ENCODE assay signal across 21 cellular contexts in genomic region chr7:93955304-93955703, GRCh38. TPM values are rescaled to one million over a fixed set of nuclear protein-coding genes. Genes with fewer than 3 reads are reported as not detected.
DNase-seq lines count a peak whose midpoint lies in the region; ATAC-seq and TF ChIP-seq lines count a peak whose summit lies in the region.
"Had no signal": no experiment of that assay in that cellular context is flagged by ENCODE, and none has a peak within 500 bp of the region (broad histone marks: within the 10 kb centered on the region; RNA-seq: fewer than 3 reads in every experiment).

No MANE protein-coding gene starts in this region.

- DNase-seq in natural killer cell (no peak), nucleus accumbens (lab: John Stamatoyannopoulos, UW) (no peak), hypothalamus (lab: John Stamatoyannopoulos, UW) (no peak), trophoblast cell (no peak)
- DNase-seq: activated CD8-positive, alpha-beta T cell treated with anti-CD3 and anti-CD28 coated beads for 36 hours; AML-193; endodermal cell; GDM1; left ventricle myocardium inferior; NCI-H1930; NCI-H526 treated with DMSO at 0.1 percent for 48 hours; PC-9; stomach had no signal

- H3K4ac ChIP-seq in trophoblast cell (ENCODE audit: low read depth, low read length), result no peak overlapping the region

- no peak overlapping the region for H3K4me3 ChIP-seq in trophoblast cell (ENCODE audit: low read depth, low read length)
- H3K4me3 ChIP-seq: left ventricle myocardium inferior, PC-9, stomach had no signal

- intact Hi-C loops in natural killer cell (cut with micrococcal nuclease), result no loop called here

- H3K4me1 Mint-ChIP-seq in natural killer cell, result no peaks in the 10 kb centered on the region
- H3K4me1 Mint-ChIP-seq: central memory CD8-positive, alpha-beta T cell; endodermal cell had no signal

- no peak overlapping the region for H3K27ac ChIP-seq in trophoblast cell (ENCODE audit: low read depth, low read length)
- H3K27ac ChIP-seq: left ventricle myocardium inferior, PC-9, stomach had no signal

- no peak overlapping the region for H2BK12ac ChIP-seq in trophoblast cell (ENCODE audit: low read length)

- H2AK5ac ChIP-seq in trophoblast cell (ENCODE audit: low read length), result no peak overlapping the region

- H3K9me3 ChIP-seq in trophoblast cell (ENCODE audit: insufficient read depth, low read depth, low read length), result no peaks in the 10 kb centered on the region
- H3K9me3 ChIP-seq: left ventricle myocardium inferior, stomach had no signal

- H3K4me2 ChIP-seq in trophoblast cell (ENCODE audit: low read length), result no peak overlapping the region
- H3K4me2 ChIP-seq: PC-9 had no signal

- no peaks in the 10 kb centered on the region for H3K79me1 ChIP-seq in trophoblast cell (ENCODE audit: low read length)

- H4K8ac ChIP-seq in trophoblast cell (ENCODE audit: low read depth, low read length), result no peak overlapping the region

- H3K9me3 Mint-ChIP-seq in natural killer cell, result no peaks in the 10 kb centered on the region
- H3K9me3 Mint-ChIP-seq: activated CD8-positive, alpha-beta T cell treated with anti-CD3 and anti-CD28 coated beads for 36 hours; central memory CD8-positive, alpha-beta T cell; endodermal cell had no signal

- no peak overlapping the region for H2BK120ac ChIP-seq in trophoblast cell (ENCODE audit: insufficient read depth, low read length, poor library complexity)

- no peaks in the 10 kb centered on the region for H3K36me3 ChIP-seq in trophoblast cell (ENCODE audit: control insufficient read depth in 1 of 2, insufficient read depth in 2 of 2, low read length in 2 of 2)
- H3K36me3 ChIP-seq: left ventricle myocardium inferior, stomach had no signal

- no peak overlapping the region for H3K18ac ChIP-seq in trophoblast cell (ENCODE audit: low read length)

- no peaks in the 10 kb centered on the region for H3K36me3 Mint-ChIP-seq in natural killer cell

- TF ChIP-seq CTCF in natural killer cell (IDR thresholded peaks at IDR 0.05), result no peak

- no peaks in the 10 kb centered on the region for H3K27me3 ChIP-seq in trophoblast cell (ENCODE audit: insufficient read depth, low read length)
- H3K27me3 ChIP-seq: stomach had no signal

- no peak overlapping the region for H4K12ac ChIP-seq in trophoblast cell (ENCODE audit: low read depth, low read length)

- no CpG with 5 or more reads among the region's 2 CpGs for WGBS in trophoblast cell (ENCODE audit: extremely low coverage, insufficient coverage, insufficient read length)

- H3K27me3 Mint-ChIP-seq in natural killer cell (ENCODE audit: low read depth in 2 of 2), result peaks cover 0 to 18% of the 10 kb centered on the region in 2 donors
- H3K27me3 Mint-ChIP-seq: activated CD8-positive, alpha-beta T cell treated with anti-CD3 and anti-CD28 coated beads for 36 hours; central memory CD8-positive, alpha-beta T cell had no signal

- no peak overlapping the region for H3K27ac Mint-ChIP-seq in natural killer cell
- H3K27ac Mint-ChIP-seq: activated CD8-positive, alpha-beta T cell treated with anti-CD3 and anti-CD28 coated beads for 36 hours; endodermal cell had no signal

- no peak overlapping the region for H2BK5ac ChIP-seq in trophoblast cell (ENCODE audit: low read depth, low read length, poor library complexity)

- no peak overlapping the region for H4K91ac ChIP-seq in trophoblast cell (ENCODE audit: low read depth, low read length)

- no peaks in the 10 kb centered on the region for H3K79me2 ChIP-seq in trophoblast cell (ENCODE audit: control insufficient read depth, insufficient read depth, low read length, poor library complexity)

- no peak overlapping the region for H3K23ac ChIP-seq in trophoblast cell (ENCODE audit: low read length)

- peak; percentile 86 for ATAC-seq in GM18870 (IDR thresholded peaks at IDR 0.05; ENCODE audit: unreplicated experiment)
- ATAC-seq in GM21447 (IDR thresholded peaks at IDR 0.05; ENCODE audit: unreplicated experiment), result peak; percentile 87
- peak; percentile 67 for ATAC-seq in HG03025 (IDR thresholded peaks at IDR 0.05; ENCODE audit: low FRiP score, unreplicated experiment)
- ATAC-seq in HG03558 (IDR thresholded peaks at IDR 0.05; ENCODE audit: extremely low read depth, unreplicated experiment), result peak; percentile 75
- no peak for ATAC-seq in natural killer cell
- ATAC-seq: activated CD8-positive, alpha-beta T cell treated with anti-CD3 and anti-CD28 coated beads for 36 hours; HCT116 had no signal

- no peak overlapping the region for H3K9ac ChIP-seq in trophoblast cell (ENCODE audit: low read length)

- no peak overlapping the region for H3K14ac ChIP-seq in trophoblast cell (ENCODE audit: low read length)

- H3K4me1 ChIP-seq in trophoblast cell (ENCODE audit: control insufficient read depth in 1 of 2, insufficient read depth in 2 of 2, low read length in 2 of 2), result no peaks in the 10 kb centered on the region
- H3K4me1 ChIP-seq: left ventricle myocardium inferior, stomach had no signal

- no peak overlapping the region for H3K4me3 Mint-ChIP-seq in natural killer cell
- H3K4me3 Mint-ChIP-seq: activated CD8-positive, alpha-beta T cell treated with anti-CD3 and anti-CD28 coated beads for 36 hours; central memory CD8-positive, alpha-beta T cell; endodermal cell had no signal

- H2AFZ ChIP-seq in trophoblast cell (ENCODE audit: insufficient read depth, low read length, poor library complexity), result no peak overlapping the region
- H2AFZ ChIP-seq: PC-9 had no signal

RNA-seq across cellular contexts. Expression of gene GNG11, which starts 33.8 kb away (rescaled TPM):
- 1 to 10 TPM in 2 of 3 donors, under 1 TPM in 1; 0.57 to 4.0 (median 1.5) TPM for total RNA-seq in natural killer cell
- 0.75 and 0.85 TPM in 2 replicates for polyA plus RNA-seq in trophoblast cell (2013)
- total RNA-seq: activated CD8-positive, alpha-beta T cell treated with anti-CD3 and anti-CD28 coated beads for 36 hours had no signal

RNA-seq across cellular contexts. Expression of gene BET1, which starts 48.9 kb away (rescaled TPM):
- 10 to 100 TPM; 13.1 to 14.0 (median 13.9) TPM for total RNA-seq in natural killer cell
- polyA plus RNA-seq in trophoblast cell (2013), result 28.8 and 30.6 TPM in 2 replicates

RNA-seq across cellular contexts. Expression of gene GNGT1, which starts 48.9 kb away (rescaled TPM):
- total RNA-seq in natural killer cell, result not detected
- polyA plus RNA-seq in trophoblast cell (2013), result 0.10 TPM in 1 of 2 replicates, not detected in the other
- total RNA-seq: activated CD8-positive, alpha-beta T cell treated with anti-CD3 and anti-CD28 coated beads for 36 hours; left ventricle myocardium inferior; LHCN-M2; myocyte; PC-9; stomach had no signal
- polyA plus RNA-seq: stomach had no signal

Comparison
In these comparisons a context has a peak if more than half of its experiments do, and no peak if none do; other contexts are left out.
1. ATAC-seq: peak in GM18870 (single experiment), GM21447 (single experiment), HG03025 (single experiment) and HG03558 (single experiment); none in natural killer cell (0 of 3).